Comparison of ENCODE assay signal across 28 cellular contexts in the genomic region with DNA sequence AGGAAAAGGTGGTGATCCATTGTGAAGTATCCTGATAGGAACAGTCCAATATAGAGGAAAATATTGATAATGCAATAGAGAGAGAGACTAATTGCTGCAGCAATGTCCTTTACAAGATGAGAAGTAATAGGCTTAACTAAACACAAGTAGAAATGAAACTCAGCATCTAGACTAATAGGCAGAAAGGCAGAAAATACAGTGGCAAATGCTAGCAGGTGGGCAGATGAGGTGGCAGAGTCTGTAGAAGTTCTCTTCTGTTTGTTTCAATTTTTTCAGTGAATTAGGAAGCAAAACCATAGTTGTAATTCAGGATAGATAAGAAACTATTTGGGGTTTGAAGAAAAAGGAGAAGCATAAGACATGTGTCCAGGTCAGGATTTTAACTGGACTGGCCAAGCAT.
"Had no signal": no experiment of that assay in that cellular context is flagged by ENCODE, and none has a peak within 500 bp of the region (broad histone marks: within the 10 kb centered on the region; RNA-seq: fewer than 3 reads in every experiment).

No MANE protein-coding gene starts in this region.

- H3K4me3 Mint-ChIP-seq: stimulated activated effector memory CD8-positive, alpha-beta T cell treated with anti-CD3 and anti-CD28 coated beads, Interleukin-12 subunit alpha, Interleukin-12 subunit beta, amount 100 ng/mL, for 72 hours; stimulated activated memory B cell treated with anti-CD40 and anti-IgM and Interleukin-4, amounts not matched to agents 10 μg/mL and 1 μg/mL and 100 μg/mL, for 72 hours; stimulated activated naive B cell treated with anti-CD40 and anti-IgM and Interleukin-4, amounts not matched to agents 10 μg/mL and 1 μg/mL and 100 μg/mL, for 72 hours; stimulated activated naive CD8-positive, alpha-beta T cell treated with anti-CD3 and anti-CD28 coated beads, Interleukin-15, amount 100 ng/mL, for 72 hours; stimulated activated naive CD8-positive, alpha-beta T cell treated with anti-CD3 and anti-CD28 coated beads, Interleukin-15, Interleukin-2, amounts not matched to agents 100 ng/mL and 50 ng/mL, for 24 hours; type B pancreatic cell had no signal

- DNase-seq: stimulated activated CD4-positive, alpha-beta T cell treated with anti-CD3 and anti-CD28 coated beads, Interleukin-2, amount 100 ng/mL, for 48 hours; stimulated activated CD4-positive, alpha-beta T cell treated with anti-CD3 and anti-CD28 coated beads, Interleukin-4, amount 100 ng/mL, for 1 hour; stimulated activated CD4-positive, alpha-beta T cell treated with anti-CD3 and anti-CD28 coated beads, Interleukin-4, amount 100 ng/mL, for 24 hours; stimulated activated CD4-positive, alpha-beta T cell treated with anti-CD3 and anti-CD28 coated beads, Interleukin-4, amount 100 ng/mL, for 4 hours; stimulated activated CD8-positive, alpha-beta memory T cell treated with anti-CD3 and anti-CD28 coated beads, Interleukin-4, amount 100 ng/mL, for 48 hours; stimulated activated naive B cell treated with anti-CD40 and anti-IgM and Interleukin-4, amounts not matched to agents 10 μg/mL and 1 μg/mL and 100 μg/mL, for 72 hours; stimulated activated naive CD4-positive, alpha-beta T cell; stimulated activated naive CD4-positive, alpha-beta T cell treated with Interleukin-2 at 50 U/mL for 16 hours; stimulated activated naive CD8-positive, alpha-beta T cell treated with anti-CD3 and anti-CD28 coated beads, Interleukin-15, amount 100 ng/mL, for 72 hours; stimulated activated naive CD8-positive, alpha-beta T cell treated with anti-CD3 and anti-CD28 coated beads, Interleukin-15, Interleukin-2, amounts not matched to agents 100 U/mL and 50 U/mL, for 24 hours; stomach; substantia nigra; testis; thyroid gland; tibial artery; transverse colon; trophoblast cell; upper lobe of left lung; upper lobe of right lung; uterus had no signal

- H3K27me3 ChIP-seq: stomach, suprapubic skin, testis, thyroid gland, tibial artery, tibial nerve, transverse colon, upper lobe of left lung, upper lobe of right lung, uterus, vagina had no signal

- ATAC-seq: stimulated activated effector memory CD8-positive, alpha-beta T cell treated with anti-CD3 and anti-CD28 coated beads, Interleukin-12 subunit alpha, Interleukin-12 subunit beta, amount 100 ng/mL, for 72 hours; stimulated activated memory B cell treated with anti-CD40 and anti-IgM and Interleukin-4, amounts not matched to agents 10 μg/mL and 1 μg/mL and 100 μg/mL, for 72 hours; stimulated activated naive B cell treated with anti-CD40 and anti-IgM and Interleukin-4, amounts not matched to agents 10 μg/mL and 1 μg/mL and 100 μg/mL, for 72 hours; stimulated activated naive CD8-positive, alpha-beta T cell treated with anti-CD3 and anti-CD28 coated beads, Interleukin-15, amount 100 ng/mL, for 72 hours; stimulated activated naive CD8-positive, alpha-beta T cell treated with anti-CD3 and anti-CD28 coated beads, Interleukin-15, Interleukin-2, amounts not matched to agents 100 U/mL and 50 U/mL, for 24 hours; upper lobe of right lung had no signal

- H3K27ac ChIP-seq: stomach, suprapubic skin, testis, thoracic aorta, thyroid gland, tibial artery, tibial nerve, transverse colon, upper lobe of left lung, upper lobe of right lung, uterus, vagina had no signal

- H3K36me3 Mint-ChIP-seq: stimulated activated effector memory CD8-positive, alpha-beta T cell treated with anti-CD3 and anti-CD28 coated beads, Interleukin-12 subunit alpha, Interleukin-12 subunit beta, amount 100 ng/mL, for 72 hours; stimulated activated memory B cell treated with anti-CD40 and anti-IgM and Interleukin-4, amounts not matched to agents 10 μg/mL and 1 μg/mL and 100 μg/mL, for 72 hours; stimulated activated naive B cell treated with anti-CD40 and anti-IgM and Interleukin-4, amounts not matched to agents 10 μg/mL and 1 μg/mL and 100 μg/mL, for 72 hours; type B pancreatic cell had no signal

- H3K4me1 ChIP-seq: stomach, suprapubic skin, testis, thyroid gland, tibial artery, tibial nerve, transverse colon, upper lobe of left lung, upper lobe of right lung, uterus, vagina had no signal

- H3K27me3 Mint-ChIP-seq: stimulated activated memory B cell treated with anti-CD40 and anti-IgM and Interleukin-4, amounts not matched to agents 10 μg/mL and 1 μg/mL and 100 μg/mL, for 72 hours; stimulated activated naive B cell treated with anti-CD40 and anti-IgM and Interleukin-4, amounts not matched to agents 10 μg/mL and 1 μg/mL and 100 μg/mL, for 72 hours; stimulated activated naive CD8-positive, alpha-beta T cell treated with anti-CD3 and anti-CD28 coated beads, Interleukin-15, amount 100 ng/mL, for 72 hours; stimulated activated naive CD8-positive, alpha-beta T cell treated with anti-CD3 and anti-CD28 coated beads, Interleukin-15, Interleukin-2, amounts not matched to agents 100 ng/mL and 50 ng/mL, for 24 hours had no signal

- H3K27ac Mint-ChIP-seq: stimulated activated effector memory CD8-positive, alpha-beta T cell treated with anti-CD3 and anti-CD28 coated beads, Interleukin-12 subunit alpha, Interleukin-12 subunit beta, amount 100 ng/mL, for 72 hours; stimulated activated memory B cell treated with anti-CD40 and anti-IgM and Interleukin-4, amounts not matched to agents 10 μg/mL and 1 μg/mL and 100 μg/mL, for 72 hours; stimulated activated naive B cell treated with anti-CD40 and anti-IgM and Interleukin-4, amounts not matched to agents 10 μg/mL and 1 μg/mL and 100 μg/mL, for 72 hours; stimulated activated naive CD8-positive, alpha-beta T cell treated with anti-CD3 and anti-CD28 coated beads, Interleukin-15, amount 100 ng/mL, for 72 hours; stimulated activated naive CD8-positive, alpha-beta T cell treated with anti-CD3 and anti-CD28 coated beads, Interleukin-15, Interleukin-2, amounts not matched to agents 100 ng/mL and 50 ng/mL, for 24 hours; type B pancreatic cell had no signal

- H3K9me3 ChIP-seq: testis, thoracic aorta, thyroid gland, upper lobe of right lung, uterus, vagina had no signal

- H3K36me3 ChIP-seq: stomach, suprapubic skin, thoracic aorta, thyroid gland, tibial artery, tibial nerve, transverse colon, upper lobe of left lung, upper lobe of right lung, uterus, vagina had no signal

- H3K4me1 Mint-ChIP-seq: stimulated activated effector memory CD8-positive, alpha-beta T cell treated with anti-CD3 and anti-CD28 coated beads, Interleukin-12 subunit alpha, Interleukin-12 subunit beta, amount 100 ng/mL, for 72 hours; stimulated activated memory B cell treated with anti-CD40 and anti-IgM and Interleukin-4, amounts not matched to agents 10 μg/mL and 1 μg/mL and 100 μg/mL, for 72 hours; stimulated activated naive B cell treated with anti-CD40 and anti-IgM and Interleukin-4, amounts not matched to agents 10 μg/mL and 1 μg/mL and 100 μg/mL, for 72 hours; stimulated activated naive CD8-positive, alpha-beta T cell treated with anti-CD3 and anti-CD28 coated beads, Interleukin-15, amount 100 ng/mL, for 72 hours had no signal

- H3K4me3 ChIP-seq: stomach, suprapubic skin, testis, thoracic aorta, thyroid gland, tibial artery, tibial nerve, transverse colon, upper lobe of left lung, upper lobe of right lung, uterus, vagina had no signal
